In genomic region chr6:148612043-148612442, GRCh38 we compare ENCODE assay signal across 14 cellular contexts.
DNase-seq lines count a peak whose midpoint lies in the region; ATAC-seq, FAIRE-seq and TF ChIP-seq lines count a peak whose summit lies in the region.
"Had no signal": no experiment of that assay in that cellular context is flagged by ENCODE, and none has a peak within 500 bp of the region (broad histone marks: within the 10 kb centered on the region; RNA-seq: fewer than 3 reads in every experiment).

No MANE protein-coding gene starts in this region.

- TF ChIP-seq CTCF in K562 (IDR thresholded peaks at IDR 0.05 in 2 of 3, conservative IDR thresholded peaks at IDR 0.05 in 1 of 3; ENCODE audit: insufficient read depth in 2 of 3, low read depth in 1 of 3, low read length in 3 of 3) (no peak), heart right ventricle (IDR thresholded peaks at IDR 0.05) (no peak), gastrocnemius medialis (IDR thresholded peaks at IDR 0.05 in 4 of 5, conservative IDR thresholded peaks at IDR 0.05 in 1 of 5) (no peak), uterus (IDR thresholded peaks at IDR 0.05) (no peak)

- no peak for TF ChIP-seq RAD21 in K562 (CRISPR knock-in tag; conservative IDR thresholded peaks at IDR 0.05 in 1 of 2, IDR thresholded peaks at IDR 0.05 in 1 of 2)

- no peak overlapping the region for H3K27ac ChIP-seq in K562 (ENCODE audit: extremely low read depth, low read depth, low read length)
- peak overlapping the region in 9 of 10 donors; percentile 29 to 76 (median 53) for H3K27ac ChIP-seq in heart right ventricle
- H3K27ac ChIP-seq in gastrocnemius medialis: peak overlapping the region; percentile 80 to 91 (median 84)
- H3K27ac ChIP-seq in uterus: peak overlapping the region; percentile 64 to 67
- H3K27ac ChIP-seq: KMS-11 had no signal

- no peak overlapping the region for H2AFZ ChIP-seq in K562 (ENCODE audit: low read depth, low read length)

- no peaks in the 10 kb centered on the region for H3K4me1 ChIP-seq in K562 (replicated peaks in 1 of 2; ENCODE audit: control insufficient read depth in 2 of 2, insufficient read depth in 2 of 2, low read length in 2 of 2)
- H3K4me1 ChIP-seq in heart right ventricle: peaks cover 0 to 14% (median 8%) of the 10 kb centered on the region in 9 donors
- peaks cover 29 to 41% of the 10 kb centered on the region in 2 donors for H3K4me1 ChIP-seq in gastrocnemius medialis
- H3K4me1 ChIP-seq in uterus: no peaks in the 10 kb centered on the region

- no peaks in the 10 kb centered on the region for H3K36me3 ChIP-seq in K562 (ENCODE audit: control insufficient read depth, insufficient read depth, low read length)
- H3K36me3 ChIP-seq in heart right ventricle: no peaks in the 10 kb centered on the region
- no peaks in the 10 kb centered on the region for H3K36me3 ChIP-seq in gastrocnemius medialis
- H3K36me3 ChIP-seq in uterus: no peaks in the 10 kb centered on the region

- H3K9me3 ChIP-seq in K562 (replicated peaks; ENCODE audit: control insufficient read depth, insufficient read depth, low read depth, low read length) (no peaks in the 10 kb centered on the region), heart right ventricle (no peaks in the 10 kb centered on the region), gastrocnemius medialis (no peaks in the 10 kb centered on the region), uterus (no peaks in the 10 kb centered on the region)

- in situ Hi-C loops in K562 (cut with MboI) (no loop called here), gastrocnemius medialis (cut with MboI; ENCODE audit: low sequenced_read_pairs in 4 of 4) (no loop called here)

- no TSS peak for BruUV-seq in K562 (replicated peaks; lab: Mats Ljungman, UMichigan)

- ATAC-seq in K562: no peak
- ATAC-seq in heart right ventricle: peak in 4 of 8 donors; percentile 7 to 31 (median 24)
- no peak for ATAC-seq in gastrocnemius medialis
- no peak for ATAC-seq in GM21381 (IDR thresholded peaks at IDR 0.05; ENCODE audit: unreplicated experiment)
- ATAC-seq in HG03139 (IDR thresholded peaks at IDR 0.05; ENCODE audit: unreplicated experiment): no peak

- H3K9ac ChIP-seq in K562 (ENCODE audit: insufficient read depth in 1 of 2, low read depth in 2 of 2, low read length in 2 of 2): no peak overlapping the region
- H3K9ac ChIP-seq: KMS-11 had no signal

- intact Hi-C loops in K562 (cut with micrococcal nuclease) (no loop called here), heart right ventricle (cut with DNase I) (no loop called here), gastrocnemius medialis (cut with DNase I; ENCODE audit: low total_unique reads) (loop anchor here (5.0 kb wide), 1 partner anchor 135 kb away; the partner anchor contains the start of gene UST), uterus (cut with DNase I; ENCODE audit: low total_unique reads) (no loop called here)

- POLR2A ChIA-PET in K562 (lab: Yijun Ruan, JAX): interaction anchor here (0.7 kb wide), 1 partner anchor 25 kb away, joined by 4 read pairs; no protein-coding TSS in a partner anchor

- no peak for TF ChIP-seq EP300 in K562 (IDR thresholded peaks at IDR 0.05; ENCODE audit: low read length)

- H3K4me3 ChIP-seq in K562 (no peak overlapping the region), heart right ventricle (no peak overlapping the region), gastrocnemius medialis (no peak overlapping the region), uterus (no peak overlapping the region)

- CTCF ChIA-PET in K562 (lab: Yijun Ruan, JAX; ENCODE audit: low intra/inter-chr PET ratio): no interaction called here

- H3K9me1 ChIP-seq in K562 (ENCODE audit: control insufficient read depth, insufficient read depth, low read length): no peaks in the 10 kb centered on the region

- 0% methylated on average over 1 of the region's 1 CpG for WGBS in K562 (ENCODE audit: insufficient coverage, low coverage, missing lambda C conversion rate)
- 75 to 86% methylated on average over 1 of the region's 1 CpG for WGBS in heart right ventricle, 2 donors

- DNase-seq in K562 (ENCODE audit: extremely low read depth in 1 of 4, low spot score in 3 of 4) (no peak), heart right ventricle (no peak), gastrocnemius medialis (no peak), uterus (no peak), HuH-7.5 (ENCODE audit: low spot score) (no peak)
- DNase-seq: CD4-positive, alpha-beta memory T cell; DMS79 treated with DMSO at 0.1 percent for 48 hours; NCI-H1092 treated with DMSO at 0.1 percent for 48 hours; NCI-H1694; NCI-H345 had no signal

- H3K79me2 ChIP-seq in K562 (ENCODE audit: control insufficient read depth, insufficient read depth, low read length): no peaks in the 10 kb centered on the region

- H4K20me1 ChIP-seq in K562 (replicated peaks; ENCODE audit: control insufficient read depth, insufficient read depth, low read length): no peaks in the 10 kb centered on the region

- no peak overlapping the region for H3K4me2 ChIP-seq in K562 (ENCODE audit: insufficient read depth, low read length)
- H3K4me2 ChIP-seq: KMS-11 had no signal

- peaks cover 4 to 5% of the 10 kb centered on the region in 2 experiments; a peak in 4 of 5 replicates for H3K27me3 ChIP-seq in K562 (ENCODE audit: control insufficient read depth in 2 of 2, insufficient read depth in 2 of 2, low read length in 2 of 2)
- no peaks in the 10 kb centered on the region for H3K27me3 ChIP-seq in heart right ventricle
- no peaks in the 10 kb centered on the region for H3K27me3 ChIP-seq in gastrocnemius medialis
- no peaks in the 10 kb centered on the region for H3K27me3 ChIP-seq in uterus

- TF ChIP-seq POLR2A in K562 (conservative IDR thresholded peaks at IDR 0.05) (no peak), gastrocnemius medialis (IDR thresholded peaks at IDR 0.05) (no peak), uterus (IDR thresholded peaks at IDR 0.05) (no peak)

- peak; percentile 15 for FAIRE-seq in K562 (lab: Jason Lieb, UNC)
- FAIRE-seq: G401.6 had no signal

TF ChIP-seq in K562, 482 proteins besides CTCF, POLR2A, EP300 and RAD21:
- TF ChIP-seq ELF1 (tag; IDR thresholded peaks at IDR 0.05) (no peak), CBX1 (IDR thresholded peaks at IDR 0.05; ENCODE audit: low read depth) (no peak), MAFK (IDR thresholded peaks at IDR 0.05; ENCODE audit: low read length) (no peak), ZNF277 (CRISPR knock-in tag; IDR thresholded peaks at IDR 0.05; ENCODE audit: borderline replicate concordance) (no peak)
- TF ChIP-seq, protein P1, sequence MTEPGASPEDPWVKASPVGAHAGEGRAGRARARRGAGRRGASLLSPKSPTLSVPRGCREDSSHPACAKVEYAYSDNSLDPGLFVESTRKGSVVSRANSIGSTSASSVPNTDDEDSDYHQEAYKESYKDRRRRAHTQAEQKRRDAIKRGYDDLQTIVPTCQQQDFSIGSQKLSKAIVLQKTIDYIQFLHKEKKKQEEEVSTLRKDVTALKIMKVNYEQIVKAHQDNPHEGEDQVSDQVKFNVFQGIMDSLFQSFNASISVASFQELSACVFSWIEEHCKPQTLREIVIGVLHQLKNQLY (CRISPR knock-in tag; conservative IDR thresholded peaks at IDR 0.05): no peak
